ENCODE assay signal across 20 cellular contexts in genomic region chr10:121556448-121556847, GRCh38. TPM values are rescaled to one million over a fixed set of nuclear protein-coding genes. Genes with fewer than 3 reads are reported as not detected.
DNase-seq lines count a peak whose midpoint lies in the region; ATAC-seq and TF ChIP-seq lines count a peak whose summit lies in the region.
"Had no signal": no experiment of that assay in that cellular context is flagged by ENCODE, and none has a peak within 500 bp of the region (broad histone marks: within the 10 kb centered on the region; RNA-seq: fewer than 3 reads in every experiment).

No MANE protein-coding gene starts in this region.

- H4K20me1 ChIP-seq in BLaER1 (no peaks in the 10 kb centered on the region), H9 (ENCODE audit: control insufficient read depth, insufficient read depth, insufficient read length) (no peaks in the 10 kb centered on the region), GM23338 (replicated peaks; ENCODE audit: insufficient read depth) (peaks cover 51% of the 10 kb centered on the region)

- peaks cover 18% of the 10 kb centered on the region for H3K4me1 ChIP-seq in BLaER1
- H3K4me1 ChIP-seq in H9 (ENCODE audit: insufficient read depth, low read length), result peaks cover 9% of the 10 kb centered on the region; the same call in 1 of the 2 replicates
- H3K4me1 ChIP-seq in A673 (ENCODE audit: insufficient read depth, low read length, poor library complexity, severe bottlenecking), result no peaks in the 10 kb centered on the region
- H3K4me1 ChIP-seq in GM23338 (ENCODE audit: insufficient read depth), result peaks cover 52% of the 10 kb centered on the region

- no peak overlapping the region for H2BK5ac ChIP-seq in H9 (ENCODE audit: insufficient read length, low read length)

- H3K4me1 Mint-ChIP-seq in H9 (peaks cover 75 to 78% of the 10 kb centered on the region in 2 experiments), progenitor cell of endocrine pancreas (ENCODE audit: low read depth) (peaks cover 70% of the 10 kb centered on the region), GM23338 (peaks cover 68% of the 10 kb centered on the region)

- intact Hi-C loops in A673 (cut with micrococcal nuclease; ENCODE audit: unreplicated experiment), result no loop called here

- no peak overlapping the region for H4K8ac ChIP-seq in H9 (replicated peaks; ENCODE audit: insufficient read length, low read depth, low read length)

- CTCF ChIA-PET in A673 (lab: Charles Lee), result no interaction called here

- H4K91ac ChIP-seq in H9 (ENCODE audit: insufficient read length, low read depth, low read length), result no peak overlapping the region

- ATAC-seq in HG02610 (IDR thresholded peaks at IDR 0.05; ENCODE audit: unreplicated experiment) (no peak), GM23338 (no peak)

- H2AFZ ChIP-seq in H9 (ENCODE audit: low read length), result no peak overlapping the region
- H2AFZ ChIP-seq in GM23338, result no peak overlapping the region
- H2AFZ ChIP-seq: GM23248 had no signal

- no peak overlapping the region for H2BK12ac ChIP-seq in H9 (ENCODE audit: insufficient read length, low read depth, low read length)

- no peaks in the 10 kb centered on the region for H3K27me3 ChIP-seq in BLaER1
- H3K27me3 ChIP-seq in H9 (ENCODE audit: insufficient read depth, low read length), result no peaks in the 10 kb centered on the region
- peaks cover 24% of the 10 kb centered on the region for H3K27me3 ChIP-seq in A673 (replicated peaks; ENCODE audit: insufficient read depth, low read depth, low read length, poor library complexity)
- H3K27me3 ChIP-seq in GM23338 (ENCODE audit: insufficient read depth), result no peaks in the 10 kb centered on the region

- H3K36me3 ChIP-seq in BLaER1 (no peaks in the 10 kb centered on the region), A673 (ENCODE audit: insufficient read depth, low read length, poor library complexity, severe bottlenecking) (no peaks in the 10 kb centered on the region), GM23338 (ENCODE audit: insufficient read depth) (peaks cover 5% of the 10 kb centered on the region)

- no peak overlapping the region for H3K4me3 ChIP-seq in BLaER1
- no peak overlapping the region for H3K4me3 ChIP-seq in fibroblast of villous mesenchyme (ENCODE audit: low read depth, low read length)
- H3K4me3 ChIP-seq in A673 (ENCODE audit: low read depth, low read length, poor library complexity, severe bottlenecking), result no peak overlapping the region
- H3K4me3 ChIP-seq in GM23338, result no peak overlapping the region
- H3K4me3 ChIP-seq: GM23248 had no signal

- no peak overlapping the region for H3K14ac ChIP-seq in H9 (ENCODE audit: insufficient read depth, low read length)

- no peak overlapping the region for H3K56ac ChIP-seq in H9 (ENCODE audit: insufficient read length, low read depth, low read length)

- H3K27ac ChIP-seq in BLaER1 (no peak overlapping the region), H9 (ENCODE audit: insufficient read length, low read depth, low read length) (no peak overlapping the region), A673 (ENCODE audit: low read depth, low read length, poor library complexity, severe bottlenecking) (no peak overlapping the region), GM23338 (ENCODE audit: low read depth) (no peak overlapping the region)
- H3K27ac ChIP-seq: GM23248, HL-60 had no signal

- H4K5ac ChIP-seq in H9 (ENCODE audit: insufficient read length, low read depth, low read length), result no peak overlapping the region

- no peak overlapping the region for H2AK5ac ChIP-seq in H9 (ENCODE audit: insufficient read length, low read length)

- H3K27ac Mint-ChIP-seq in H9, result peak overlapping the region in 2 of 3 experiments; percentile 31 to 76; a peak in 2 of 7 replicates
- peak overlapping the region; percentile 26 for H3K27ac Mint-ChIP-seq in progenitor cell of endocrine pancreas
- no peak overlapping the region for H3K27ac Mint-ChIP-seq in GM23338
- H3K27ac Mint-ChIP-seq: CD4-positive, alpha-beta T cell; IgD-negative memory B cell had no signal

- no TSS peak for BruUV-seq in A673 (replicated peaks; lab: Mats Ljungman, UMichigan)

- no peak overlapping the region for H3T11ph ChIP-seq in H9 (ENCODE audit: low read length)

- peaks cover 16% of the 10 kb centered on the region for H3K79me1 ChIP-seq in H9 (ENCODE audit: insufficient read depth, low read depth, low read length, poor library complexity, severe bottlenecking)

- no peaks in the 10 kb centered on the region for H3K9me2 ChIP-seq in GM23338 (ENCODE audit: insufficient read depth)

- H2BK20ac ChIP-seq in H9 (ENCODE audit: low read depth, low read length, poor library complexity, severe bottlenecking), result no peak overlapping the region

- no peaks in the 10 kb centered on the region for H3K23me2 ChIP-seq in H9 (ENCODE audit: insufficient read length, low read depth, low read length, poor library complexity, severe bottlenecking)

- H2BK15ac ChIP-seq in H9 (ENCODE audit: low read depth, low read length), result no peak overlapping the region

- H3K23ac ChIP-seq in H9 (ENCODE audit: insufficient read length, low read depth, low read length), result no peak overlapping the region

- WGBS in H9 (ENCODE audit: extremely low coverage, insufficient read length, low lambda C conversion rate), result no CpG with 5 or more reads among the region's 7 CpGs

- H3K9me3 Mint-ChIP-seq in H9 (no peaks in the 10 kb centered on the region), progenitor cell of endocrine pancreas (ENCODE audit: low read depth) (no peaks in the 10 kb centered on the region), GM23338 (0 out of 3 replicates have a peak, but pooled peaks cover 2% of the 10 kb centered on the region)
- H3K9me3 Mint-ChIP-seq: CD4-positive, alpha-beta T cell had no signal

- POLR2A ChIA-PET in A673 (lab: Charles Lee; ENCODE audit: low non-redundant PET), result interaction anchor here (0.6 kb wide), 1 partner anchor 44 kb away, joined by 5 read pairs; no protein-coding TSS in a partner anchor

- H3K79me2 ChIP-seq in H9 (ENCODE audit: insufficient read depth, low read length) (peaks cover 36% of the 10 kb centered on the region; the same call in 1 of the 2 replicates), GM23338 (replicated peaks; ENCODE audit: insufficient read depth) (peaks cover 99% of the 10 kb centered on the region)

- no peak for TF ChIP-seq CTCF in H9 (conservative IDR thresholded peaks at IDR 0.05)
- TF ChIP-seq CTCF in fibroblast of villous mesenchyme (IDR thresholded peaks at IDR 0.05; ENCODE audit: insufficient read depth, low read depth, low read length), result no peak
- TF ChIP-seq CTCF in progenitor cell of endocrine pancreas (IDR thresholded peaks at IDR 0.05; ENCODE audit: unreplicated experiment), result no peak
- no peak for TF ChIP-seq CTCF in A673 (conservative IDR thresholded peaks at IDR 0.05; ENCODE audit: low read depth, low read length)
- no peak for TF ChIP-seq CTCF in GM23338 (conservative IDR thresholded peaks at IDR 0.05; ENCODE audit: low read depth in 2 of 2)

- H3K4ac ChIP-seq in H9 (ENCODE audit: low read depth, low read length), result no peak overlapping the region

- no peak overlapping the region for H2BK120ac ChIP-seq in H9 (ENCODE audit: low read depth, low read length, poor library complexity, severe bottlenecking)

- DNase-seq in H9 (no peak), fibroblast of villous mesenchyme (ENCODE audit: low read depth) (peak; percentile 3), progenitor cell of endocrine pancreas (ENCODE audit: low spot score, unreplicated experiment) (no peak), A673 (ENCODE audit: low spot score) (no peak), GM23338 (ENCODE audit: low spot score) (no peak)
- DNase-seq in stimulated activated CD4-positive, alpha-beta T cell treated with anti-CD3 and anti-CD28 coated beads, Interleukin-4, amount 100 ng/mL, for 4 hours, result no peak
- DNase-seq: ACHN; AML-193; CD4-positive, alpha-beta T cell; DND-41; GM23248; NCI-H1417; NCI-H1930; NCI-H446 treated with DMSO at 0.1 percent for 48 hours; NCI-H774 had no signal

- H3K9me3 ChIP-seq in BLaER1 (no peaks in the 10 kb centered on the region), H9 (ENCODE audit: control insufficient read depth, low read depth, low read length) (no peaks in the 10 kb centered on the region), A673 (ENCODE audit: low read depth, low read length, poor library complexity, severe bottlenecking) (no peaks in the 10 kb centered on the region)

- H3F3A ChIP-seq in GM23338 (replicated peaks; ENCODE audit: low read depth), result 0 out of 2 replicates have a peak, but pooled peaks cover 4% of the 10 kb centered on the region

- peaks cover 10 to 62% (median 49%) of the 10 kb centered on the region in 3 experiments for H3K36me3 Mint-ChIP-seq in H9 (ENCODE audit: insufficient read depth in 1 of 3, low read depth in 3 of 3)
- peaks cover 13% of the 10 kb centered on the region for H3K36me3 Mint-ChIP-seq in progenitor cell of endocrine pancreas (ENCODE audit: insufficient read depth)
- peaks cover 41% of the 10 kb centered on the region for H3K36me3 Mint-ChIP-seq in GM23338 (ENCODE audit: low read depth)
- H3K36me3 Mint-ChIP-seq: IgD-negative memory B cell had no signal

- H3K9ac ChIP-seq in BLaER1 (no peak overlapping the region), H9 (ENCODE audit: extremely low read depth, insufficient read length, low read length) (no peak overlapping the region)
- H3K9ac ChIP-seq: GM23248 had no signal

- no peak overlapping the region for H3K4me3 Mint-ChIP-seq in H9
- no peak overlapping the region for H3K4me3 Mint-ChIP-seq in progenitor cell of endocrine pancreas (ENCODE audit: low read depth)
- H3K4me3 Mint-ChIP-seq in GM23338, result no peak overlapping the region
- H3K4me3 Mint-ChIP-seq: CD4-positive, alpha-beta T cell; IgD-negative memory B cell had no signal

- no peak overlapping the region for H3K18ac ChIP-seq in H9 (ENCODE audit: insufficient read length, low read depth, low read length)

- H3K4me2 ChIP-seq in BLaER1 (peak overlapping the region; percentile 46), H9 (ENCODE audit: insufficient read depth, insufficient read length, low read length) (no peak overlapping the region), GM23338 (no peak overlapping the region)

- H3K27me3 Mint-ChIP-seq in H9 (ENCODE audit: low read depth) (no peaks in the 10 kb centered on the region), progenitor cell of endocrine pancreas (no peaks in the 10 kb centered on the region), GM23338 (ENCODE audit: insufficient read depth, low read depth, poor library complexity) (peaks cover 3% of the 10 kb centered on the region)
- H3K27me3 Mint-ChIP-seq: CD4-positive, alpha-beta T cell had no signal

TF ChIP-seq in GM23338, 12 proteins besides CTCF, POLR2A, EP300 and RAD21 (continues in another document):
- TF ChIP-seq ZNF331 (CRISPR knock-in tag; IDR thresholded peaks at IDR 0.05; ENCODE audit: low read depth), result no peak

RNA-seq across cellular contexts. Expression of gene FGFR2, which starts 41.8 kb away (rescaled TPM):
- total RNA-seq in H9 (2021) (133 and 135 TPM in 2 replicates), fibroblast of villous mesenchyme (0.32 and 0.86 TPM in 2 replicates), progenitor cell of endocrine pancreas (146 and 149 TPM in 2 replicates), A673 (2021) (0.60 and 1.6 TPM in 2 replicates)
- 82.5 and 106 TPM in 2 replicates for total RNA-seq in GM23338 (2014; rRNA removed; shearing (Covaris generic))
- polyA plus RNA-seq in GM23338 (2016; fragmentation: Nextera tagmentation; extraction: Ambion mirVana), result 31.1 and 32.3 TPM in 2 replicates
- total RNA-seq: GM23248, LHCN-M2 had no signal
- polyA plus RNA-seq: IgD-negative memory B cell had no signal

Comparison
In these comparisons a context has a peak if more than half of its experiments do, and no peak if none do; other contexts are left out.
1. RNA of gene FGFR2, which starts 41.8 kb away (total RNA-seq): 146 to 149 TPM in progenitor cell of endocrine pancreas, 133 to 135 TPM in H9 and 82.5 to 106 TPM in GM23338; 0.32 to 0.86 TPM in fibroblast of villous mesenchyme and 0.60 to 1.6 TPM in A673; every median in the first group is over 10 times any median in the second.